ENCODE assay signal across 8 cellular contexts in genomic region chr1:160193091-160193819, GRCh38. TPM values are rescaled to one million over a fixed set of nuclear protein-coding genes. Genes with fewer than 3 reads are reported as not detected.
DNase-seq lines count a peak whose midpoint lies in the region; ATAC-seq and TF ChIP-seq lines count a peak whose summit lies in the region.

No MANE protein-coding gene starts in this region.

- no peaks in the 10 kb centered on the region for H3K36me3 Mint-ChIP-seq in activated CD8-positive, alpha-beta T cell treated with anti-CD3 and anti-CD28 coated beads for 36 hours (ENCODE audit: low read depth)

- H3K27ac Mint-ChIP-seq in activated CD8-positive, alpha-beta T cell treated with anti-CD3 and anti-CD28 coated beads for 36 hours, result no peak overlapping the region

- no peaks in the 10 kb centered on the region for H3K4me1 Mint-ChIP-seq in activated CD8-positive, alpha-beta T cell treated with anti-CD3 and anti-CD28 coated beads for 36 hours (ENCODE audit: low read depth)

- peak; percentile 99 for TF ChIP-seq CTCF in GM10266 (IDR thresholded peaks at IDR 0.05; ENCODE audit: control insufficient read depth, insufficient read depth, low read depth, missing control alignments)
- peak; percentile 93 for TF ChIP-seq CTCF in HL-60 (IDR thresholded peaks at IDR 0.05; ENCODE audit: insufficient read depth, low read length)
- peak; percentile 94 for TF ChIP-seq CTCF in activated CD8-positive, alpha-beta T cell treated with anti-CD3 and anti-CD28 coated beads for 36 hours (IDR thresholded peaks at IDR 0.05)
- TF ChIP-seq CTCF in lung (IDR thresholded peaks at IDR 0.05; ENCODE audit: control extremely low read depth, extremely low read depth), result peak; percentile 97

- H3K4me1 ChIP-seq in lung (ENCODE audit: control insufficient read depth in 2 of 2, insufficient read depth in 2 of 2, low read length in 2 of 2), result peaks cover 0 to 5% of the 10 kb centered on the region in 2 donors

- POLR2A ChIA-PET in activated CD8-positive, alpha-beta T cell treated with anti-CD3 and anti-CD28 coated beads for 36 hours (lab: Charles Lee), result interaction anchor here (1.1 to 1.2 kb wide), 2 partner anchors 12 to 102 kb away, joined by 3 to 6 read pairs; partner anchors contain the start of gene PEA15

- no peak overlapping the region for H3K4me3 Mint-ChIP-seq in activated CD8-positive, alpha-beta T cell treated with anti-CD3 and anti-CD28 coated beads for 36 hours

- intact Hi-C loops in activated CD8-positive, alpha-beta T cell treated with anti-CD3 and anti-CD28 coated beads for 36 hours (cut with micrococcal nuclease), result loop anchor here (1.0 to 10.0 kb wide), 3 partner anchors 60 to 182 kb away; no protein-coding TSS in a partner anchor

- CTCF ChIA-PET in activated CD8-positive, alpha-beta T cell treated with anti-CD3 and anti-CD28 coated beads for 36 hours (lab: Charles Lee), result interaction anchor here (0.5 to 5.3 kb wide), 55 partner anchors 9 to 269 kb away, joined by 3 to 102 read pairs (median 4); partner anchors contain the start of genes PEA15 and PEX19

- peak; percentile 93 for ATAC-seq in activated CD8-positive, alpha-beta T cell treated with anti-CD3 and anti-CD28 coated beads for 36 hours
- ATAC-seq in lung (ENCODE audit: insufficient read depth, low FRiP score), result peak; percentile 88
- ATAC-seq in GM18861 (IDR thresholded peaks at IDR 0.05; ENCODE audit: unreplicated experiment), result no peak

- peaks cover 2% of the 10 kb centered on the region for H3K27me3 Mint-ChIP-seq in activated CD8-positive, alpha-beta T cell treated with anti-CD3 and anti-CD28 coated beads for 36 hours

- H3K9me3 ChIP-seq in lung (ENCODE audit: control insufficient read depth in 2 of 2, insufficient read depth in 1 of 2, low read length in 1 of 2), result no peaks in the 10 kb centered on the region

- peak; percentile 71 for DNase-seq in GM10266 (ENCODE audit: extremely low spot score)
- DNase-seq in HL-60 (ENCODE audit: low read depth in 1 of 2, low spot score in 1 of 2), result peak; percentile 64 to 70
- peak; percentile 97 for DNase-seq in NCI-H82 (lab: John Stamatoyannopoulos, UW)
- peak; percentile 86 for DNase-seq in activated CD8-positive, alpha-beta T cell treated with anti-CD3 and anti-CD28 coated beads for 36 hours
- peak; percentile 75 for DNase-seq in effector CD8-positive, alpha-beta T cell (lab: John Stamatoyannopoulos, UW)
- peak; percentile 88 for DNase-seq in lung (ENCODE audit: low spot score)
- peak; percentile 70 to 79 (median 76) for DNase-seq in stimulated activated CD4-positive, alpha-beta T cell treated with anti-CD3 and anti-CD28 coated beads, TNF-alpha, amount 100 ng/mL, for 24 hours (ENCODE audit: low read depth in 3 of 3)

- H3K27me3 ChIP-seq in HL-60 (ENCODE audit: insufficient read depth, poor library complexity, severe bottlenecking) (no peaks in the 10 kb centered on the region), lung (ENCODE audit: control insufficient read depth, insufficient read depth) (no peaks in the 10 kb centered on the region)

- H3K36me3 ChIP-seq in lung (ENCODE audit: control insufficient read depth in 2 of 2, insufficient read depth in 2 of 2, low read length in 2 of 2), result no peaks in the 10 kb centered on the region

- 32 to 35% methylated on average over 16 of the region's 16 CpGs for WGBS in lung, 2 donors

- H3K9me3 Mint-ChIP-seq in activated CD8-positive, alpha-beta T cell treated with anti-CD3 and anti-CD28 coated beads for 36 hours, result no peaks in the 10 kb centered on the region

- H3K27ac ChIP-seq in HL-60 (replicated peaks) (no peak overlapping the region), lung (ENCODE audit: low read depth in 1 of 2, low read length in 1 of 2) (peak overlapping the region in 1 of 2 donors; percentile 75)

- no peak overlapping the region for H3K4me3 ChIP-seq in HL-60 (replicated peaks; ENCODE audit: insufficient read depth, low read length)
- no peak overlapping the region for H3K4me3 ChIP-seq in lung

RNA-seq across cellular contexts. Expression of gene CASQ1, which starts 2.9 kb away (rescaled TPM):
- not detected for total RNA-seq in activated CD8-positive, alpha-beta T cell treated with anti-CD3 and anti-CD28 coated beads for 36 hours
- under 1 TPM; 0.25 to 0.37 TPM for total RNA-seq in lung
- under 1 TPM; 0.08 to 0.26 TPM for polyA plus RNA-seq in lung

RNA-seq across cellular contexts. Expression of gene PEA15, which starts 11.9 kb away (rescaled TPM):
- 10 to 100 TPM; 31.8 to 34.1 TPM for total RNA-seq in activated CD8-positive, alpha-beta T cell treated with anti-CD3 and anti-CD28 coated beads for 36 hours
- total RNA-seq in lung, result 100 to 1,000 TPM in 1 of 2 donors, 10 to 100 TPM in 1; 76.0 to 133 TPM
- 100 to 1,000 TPM; 139 to 261 TPM for polyA plus RNA-seq in lung

RNA-seq across cellular contexts. Expression of gene ATP1A4, which starts 41.9 kb away (rescaled TPM):
- total RNA-seq in activated CD8-positive, alpha-beta T cell treated with anti-CD3 and anti-CD28 coated beads for 36 hours, result not detected
- under 1 TPM in 1 of 2 donors, not detected in 1; 0.06 TPM for total RNA-seq in lung
- polyA plus RNA-seq in lung, result under 1 TPM; 0.08 to 0.09 TPM
